In the genomic region with DNA sequence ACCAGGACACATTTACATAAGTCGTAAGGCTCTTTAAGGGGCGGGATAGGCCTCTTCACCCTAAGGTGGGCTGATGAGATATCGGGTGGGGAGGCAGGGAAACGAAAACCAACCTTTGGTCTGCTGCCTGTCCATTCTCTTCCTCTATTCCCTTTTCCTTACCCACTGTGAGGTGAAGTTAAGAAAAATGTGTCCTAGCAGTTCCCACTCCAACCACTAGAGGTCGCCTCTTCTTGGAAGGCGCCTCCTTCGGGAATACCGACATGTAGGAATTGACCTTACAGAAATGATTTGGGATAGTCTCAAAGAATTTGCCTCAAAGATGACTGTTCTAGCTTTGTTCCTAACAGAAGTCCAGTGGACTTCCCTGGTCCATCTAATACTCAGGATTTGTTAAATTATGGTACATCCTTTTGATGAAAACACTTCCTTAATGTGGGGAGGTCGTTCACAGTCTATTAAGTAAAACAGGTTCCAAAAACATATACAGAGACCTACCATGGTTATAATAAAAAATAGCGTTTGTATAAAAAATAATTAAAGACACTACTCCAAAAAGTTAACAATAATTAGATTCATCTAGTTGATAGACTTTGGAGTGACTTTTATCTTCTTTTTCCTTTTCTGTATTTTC, we compare ENCODE assay signal across 7 cellular contexts. TPM values are rescaled to one million over a fixed set of nuclear protein-coding genes. Genes with fewer than 3 reads are reported as not detected.
DNase-seq lines count a peak whose midpoint lies in the region; ATAC-seq, FAIRE-seq and TF ChIP-seq lines count a peak whose summit lies in the region.

No MANE protein-coding gene starts in this region.

- TF ChIP-seq EP300 in H1 (IDR thresholded peaks at IDR 0.05; ENCODE audit: borderline replicate concordance in 1 of 2, low read depth in 2 of 2, low read length in 2 of 2), result no peak

- H3K56ac ChIP-seq in H1 (replicated peaks; ENCODE audit: insufficient read length, low read depth, low read length), result no peak overlapping the region

- H4K20me1 ChIP-seq in OCI-LY1 (ENCODE audit: insufficient read depth, low read length) (no peaks in the 10 kb centered on the region), H1 (replicated peaks in 1 of 2; ENCODE audit: control insufficient read depth in 1 of 2, insufficient read depth in 2 of 2, low read length in 2 of 2) (no peaks in the 10 kb centered on the region)

- H3K9me2 ChIP-seq in OCI-LY1 (ENCODE audit: low read depth, low read length), result no peaks in the 10 kb centered on the region

- no peak overlapping the region for H2BK120ac ChIP-seq in H1 (replicated peaks; ENCODE audit: low read depth, low read length)

- H3K4me1 ChIP-seq in HAP-1, result no peaks in the 10 kb centered on the region
- no peaks in the 10 kb centered on the region for H3K4me1 ChIP-seq in OCI-LY1 (ENCODE audit: insufficient read depth, low read length, severe bottlenecking)
- H3K4me1 ChIP-seq in H1 (replicated peaks in 1 of 4; ENCODE audit: control insufficient read depth in 3 of 4, insufficient read depth in 4 of 4, low read length in 3 of 4), result peaks cover 0 to 3% (median 1%) of the 10 kb centered on the region in 4 experiments; a peak in 3 of 7 replicates

- no peak overlapping the region for H3K18ac ChIP-seq in H1 (ENCODE audit: extremely low read depth, low read length)

- H3K27ac ChIP-seq in OCI-LY1 (ENCODE audit: low read depth, low read length, poor library complexity, severe bottlenecking) (no peak overlapping the region), H1 (ENCODE audit: low read depth, low read length) (no peak overlapping the region)

- 30% methylated on average over 10 of the region's 10 CpGs; no CpG with 5 or more reads in 1 of the 2 experiments for WGBS in H1 (ENCODE audit: extremely low coverage in 1 of 2, insufficient coverage in 1 of 2, insufficient read length in 1 of 2, insufficient replicate concordance in 2 of 2, low coverage in 1 of 2, low lambda C conversion rate in 2 of 2, missing lambda C conversion rate in 1 of 2), 2 experiments

- H2AFZ ChIP-seq in OCI-LY1 (ENCODE audit: low read length) (no peak overlapping the region), H1 (ENCODE audit: low read length) (peak overlapping the region; percentile 54; the same call in 1 of the 2 replicates)

- no peak overlapping the region for H3K4me2 ChIP-seq in OCI-LY1 (ENCODE audit: low read length)
- H3K4me2 ChIP-seq in H1 (ENCODE audit: insufficient read depth in 1 of 2, low read depth in 2 of 2, low read length in 2 of 2), result no peak overlapping the region

- no peak overlapping the region for H4K5ac ChIP-seq in H1 (ENCODE audit: insufficient read length, low read depth, low read length)

- H3K23me2 ChIP-seq in H1 (ENCODE audit: low read depth, low read length), result no peaks in the 10 kb centered on the region

- H3K9ac ChIP-seq in OCI-LY1 (ENCODE audit: low read length), result no peak overlapping the region
- no peak overlapping the region for H3K9ac ChIP-seq in H1 (replicated peaks in 1 of 4; ENCODE audit: extremely low read depth in 1 of 4, low read depth in 3 of 4, low read length in 3 of 4)

- DNase-seq in DMS153 (lab: John Stamatoyannopoulos, UW), result peak; percentile 54
- peak; percentile 60 to 84 for DNase-seq in HAP-1 (ENCODE audit: low spot score in 2 of 2)
- DNase-seq in H1 (ENCODE audit: low read depth in 1 of 2, low spot score in 2 of 2), result peak; percentile 29 to 93
- peak; percentile 48 for DNase-seq in midbrain (lab: John Stamatoyannopoulos, UW)

- CTCF ChIA-PET in H1 (lab: Charles Lee; ENCODE audit: partially characterized antibody), result interaction anchor here (0.7 to 3.7 kb wide), 36 partner anchors 9 to 376 kb away, joined by 3 to 14 read pairs (median 4); a partner anchor contains a TSS

- no peak overlapping the region for H2BK20ac ChIP-seq in H1 (ENCODE audit: low read length)

- POLR2A ChIA-PET in H1 (lab: Charles Lee; ENCODE audit: partially characterized antibody), result interaction anchor here (1.1 kb wide), 1 partner anchor 16 kb away, joined by 4 read pairs; no protein-coding TSS in a partner anchor

- in situ Hi-C loops in HAP-1 (cut with MboI; ENCODE audit: low sequenced_read_pairs), result loop anchor here (10.0 kb wide), 1 partner anchor 370 kb away; no protein-coding TSS in a partner anchor

- H2AK5ac ChIP-seq in H1 (ENCODE audit: low read depth, low read length), result no peak overlapping the region

- H3K36me3 ChIP-seq in HAP-1 (replicated peaks) (no peaks in the 10 kb centered on the region), OCI-LY1 (ENCODE audit: insufficient read depth, low read length) (no peaks in the 10 kb centered on the region), H1 (ENCODE audit: control insufficient read depth in 2 of 4, insufficient read depth in 4 of 4, low read length in 3 of 4) (no peaks in the 10 kb centered on the region)

- H3K9me3 ChIP-seq in HAP-1 (no peaks in the 10 kb centered on the region), OCI-LY1 (ENCODE audit: low read length) (no peaks in the 10 kb centered on the region), H1 (ENCODE audit: insufficient read depth in 2 of 2, low read depth in 1 of 2, low read length in 1 of 2) (no peaks in the 10 kb centered on the region)

- TF ChIP-seq CTCF in OCI-LY1 (IDR thresholded peaks at IDR 0.05; ENCODE audit: low read length) (peak; percentile 97), H1 (IDR thresholded peaks at IDR 0.05; ENCODE audit: control extremely low read depth in 1 of 3, insufficient read depth in 1 of 3, low read depth in 1 of 3, low read length in 3 of 3) (peak; percentile 55 to 94 (median 91))

- H3K14ac ChIP-seq in H1 (ENCODE audit: insufficient read length), result no peak overlapping the region

- H3K4me3 ChIP-seq in HAP-1 (no peak overlapping the region), OCI-LY1 (ENCODE audit: low read depth, low read length, poor library complexity, severe bottlenecking) (no peak overlapping the region), H1 (ENCODE audit: extremely low read depth in 1 of 4, insufficient read depth in 2 of 4, low read depth in 3 of 4, low read length in 4 of 4) (no peak overlapping the region)

- peak; percentile 98 for FAIRE-seq in H1 (lab: Jason Lieb, UNC)

- H4K91ac ChIP-seq in H1 (replicated peaks; ENCODE audit: insufficient read length, low read length), result no peak overlapping the region

- no peaks in the 10 kb centered on the region for H3F3A ChIP-seq in OCI-LY1 (ENCODE audit: insufficient read depth, low read length)

- H2BK15ac ChIP-seq in H1 (ENCODE audit: low read length), result 0 out of 2 replicates have a peak overlapping the region, but pooled peaks have one; percentile 13

- H3K79me2 ChIP-seq in OCI-LY1 (ENCODE audit: insufficient read depth, low read length) (no peaks in the 10 kb centered on the region), H1 (ENCODE audit: control insufficient read depth in 1 of 2, insufficient read depth in 2 of 2, low read length in 2 of 2) (no peaks in the 10 kb centered on the region)

- no peak overlapping the region for H3K4ac ChIP-seq in H1 (replicated peaks; ENCODE audit: insufficient read length, low read depth, low read length)

- H3K27me3 ChIP-seq in HAP-1 (ENCODE audit: low read depth) (no peaks in the 10 kb centered on the region), OCI-LY1 (ENCODE audit: insufficient read depth, low read length) (no peaks in the 10 kb centered on the region), H1 (replicated peaks in 1 of 4; ENCODE audit: control insufficient read depth in 3 of 4, extremely low read depth in 1 of 4, insufficient read depth in 3 of 4, low read length in 3 of 4) (no peaks in the 10 kb centered on the region)

- no peak overlapping the region for H2BK5ac ChIP-seq in H1 (ENCODE audit: low read depth, low read length)

- ATAC-seq in GM18511 (IDR thresholded peaks at IDR 0.05; ENCODE audit: unreplicated experiment), result no peak
- ATAC-seq in HG03025 (IDR thresholded peaks at IDR 0.05; ENCODE audit: low FRiP score, unreplicated experiment), result no peak

- no peaks in the 10 kb centered on the region for H3K79me1 ChIP-seq in H1 (ENCODE audit: low read depth, low read length)

- no peak overlapping the region for H3K23ac ChIP-seq in H1 (ENCODE audit: insufficient read length)

- no peak overlapping the region for H4K8ac ChIP-seq in H1 (ENCODE audit: extremely low read depth, insufficient read depth, low read length)

- peak; percentile 52 to 68 for TF ChIP-seq RAD21 in H1 (IDR thresholded peaks at IDR 0.05 in 1 of 2, conservative IDR thresholded peaks at IDR 0.05 in 1 of 2; ENCODE audit: low read depth in 2 of 2, low read length in 2 of 2)

- no peak overlapping the region for H2BK12ac ChIP-seq in H1 (ENCODE audit: low read depth, low read length)

- TF ChIP-seq POLR2A in H1 (IDR thresholded peaks at IDR 0.05; ENCODE audit: control extremely low read depth in 1 of 2, low read depth in 2 of 2, low read length in 2 of 2), result no peak

RNA-seq across cellular contexts. Expression of a gene that starts 14.1 kb away (rescaled TPM):
- 0.21 and 0.22 TPM in 2 replicates for total RNA-seq in H1 (2021; fragmentation: NEBNext Ultra II Directional; extraction: Animal tissue kit (Norgen Biotek cat#: 25700))
- polyA plus RNA-seq in H1 (2011; rRNA removed), result 0.82 and 0.91 TPM in 2 replicates
- polyA plus RNA-seq in H1 (2011; cell fraction: cytosol; rRNA removed), result 0.75 TPM
- polyA plus RNA-seq in H1 (2011; cell fraction: nucleus; rRNA removed), result 1.9 TPM
- 0.29 to 0.92 TPM (median 0.46 TPM) in 4 replicates for polyA plus RNA-seq in H1 (2012, experiment 1 of 2)
- polyA plus RNA-seq in H1 (2012, experiment 2 of 2), result 0.56 TPM
- 0.51 TPM for polyA plus RNA-seq in H1 (2013, experiment 1 of 2)
- polyA plus RNA-seq in H1 (2013, experiment 2 of 2), result 0.37 TPM
- polyA minus RNA-seq in H1 (2011; rRNA and poly(A)+ RNA removed), result 0.66 and 4.2 TPM in 2 replicates
- 1.4 TPM for polyA minus RNA-seq in H1 (2011; cell fraction: cytosol; rRNA and poly(A)+ RNA removed)
- polyA minus RNA-seq in H1 (2011; cell fraction: nucleus; rRNA and poly(A)+ RNA removed), result 3.4 TPM

RNA-seq across cellular contexts. Expression of a gene that starts 58.4 kb away (rescaled TPM):
- 127 and 137 TPM in 2 replicates for total RNA-seq in H1 (2021; fragmentation: NEBNext Ultra II Directional; extraction: Animal tissue kit (Norgen Biotek cat#: 25700))
- polyA plus RNA-seq in H1 (2011; rRNA removed), result 92.3 and 110 TPM in 2 replicates
- polyA plus RNA-seq in H1 (2011; cell fraction: cytosol; rRNA removed), result 188 TPM
- polyA plus RNA-seq in H1 (2011; cell fraction: nucleus; rRNA removed), result 91.1 TPM
- 119 to 218 TPM (median 127 TPM) in 4 replicates for polyA plus RNA-seq in H1 (2012, experiment 1 of 2)
- 68.7 TPM for polyA plus RNA-seq in H1 (2012, experiment 2 of 2)
- polyA plus RNA-seq in H1 (2013, experiment 1 of 2), result 98.5 TPM
- 94.1 TPM for polyA plus RNA-seq in H1 (2013, experiment 2 of 2)
- polyA minus RNA-seq in H1 (2011; rRNA and poly(A)+ RNA removed), result 43.3 and 54.5 TPM in 2 replicates
- 53.7 TPM for polyA minus RNA-seq in H1 (2011; cell fraction: cytosol; rRNA and poly(A)+ RNA removed)
- polyA minus RNA-seq in H1 (2011; cell fraction: nucleus; rRNA and poly(A)+ RNA removed), result 68.6 TPM
